In genomic region chr1:204441558-204441957, GRCh38 we compare ENCODE assay signal across 2 cellular contexts.
A peak's percentile ranks its signal among the peaks of the same experiment; 100 is the strongest.
TF ChIP-seq lines count a peak whose summit lies in the region.

No MANE protein-coding gene starts in this region.

TF ChIP-seq in liver, 16 proteins besides CTCF, POLR2A, EP300 and RAD21:
- TF ChIP-seq NR2F2 (IDR thresholded peaks at IDR 0.05) (peak; percentile 87), YY1 (IDR thresholded peaks at IDR 0.05) (no peak), MAX (IDR thresholded peaks at IDR 0.05) (peak; percentile 14)

TF ChIP-seq in HepG2, 621 proteins besides CTCF, POLR2A, EP300 and RAD21:
- TF ChIP-seq ZNF678 (CRISPR knock-in tag; IDR thresholded peaks at IDR 0.05) (no peak), HIVEP1 (CRISPR knock-in tag; IDR thresholded peaks at IDR 0.05) (no peak), ZNF784 (CRISPR knock-in tag; IDR thresholded peaks at IDR 0.05; ENCODE audit: borderline replicate concordance) (no peak), ZNF574 (CRISPR knock-in tag; IDR thresholded peaks at IDR 0.05) (no peak), ZNF775 (CRISPR knock-in tag; IDR thresholded peaks at IDR 0.05; ENCODE audit: borderline replicate concordance) (no peak), IKZF1 (IDR thresholded peaks at IDR 0.05) (no peak), ZNF703 (CRISPR knock-in tag; IDR thresholded peaks at IDR 0.05; ENCODE audit: borderline replicate concordance) (no peak), ZNF598 (CRISPR knock-in tag; IDR thresholded peaks at IDR 0.05; ENCODE audit: borderline replicate concordance) (no peak), TOE1 (CRISPR knock-in tag; IDR thresholded peaks at IDR 0.05) (no peak)
